1 cellular context compared by ENCODE assay signal in the genomic region with DNA sequence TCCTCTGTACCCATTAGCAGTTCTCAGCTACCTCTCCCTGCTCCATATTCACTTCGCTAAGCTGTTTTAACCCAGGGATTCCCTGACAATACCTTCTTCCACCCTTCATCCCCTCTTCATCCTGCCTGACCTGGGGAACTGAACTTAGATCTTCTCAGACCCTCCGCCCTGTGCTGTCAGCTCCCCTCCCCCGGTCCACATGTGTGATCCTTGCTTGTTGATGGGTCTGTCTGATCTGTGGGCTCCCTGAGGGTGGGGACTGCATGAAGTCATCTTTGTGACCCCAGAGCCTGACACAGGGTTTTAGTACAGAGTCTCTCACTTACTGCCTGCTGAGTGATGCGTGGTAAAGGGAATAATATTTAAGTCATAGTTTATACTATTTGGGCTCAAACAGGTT.
TF ChIP-seq lines count a peak whose summit lies in the region.

No MANE protein-coding gene starts in this region.

TF ChIP-seq in K562, 482 proteins besides CTCF, POLR2A, EP300 and RAD21 (continued from another document):
- TF ChIP-seq, protein P1, sequence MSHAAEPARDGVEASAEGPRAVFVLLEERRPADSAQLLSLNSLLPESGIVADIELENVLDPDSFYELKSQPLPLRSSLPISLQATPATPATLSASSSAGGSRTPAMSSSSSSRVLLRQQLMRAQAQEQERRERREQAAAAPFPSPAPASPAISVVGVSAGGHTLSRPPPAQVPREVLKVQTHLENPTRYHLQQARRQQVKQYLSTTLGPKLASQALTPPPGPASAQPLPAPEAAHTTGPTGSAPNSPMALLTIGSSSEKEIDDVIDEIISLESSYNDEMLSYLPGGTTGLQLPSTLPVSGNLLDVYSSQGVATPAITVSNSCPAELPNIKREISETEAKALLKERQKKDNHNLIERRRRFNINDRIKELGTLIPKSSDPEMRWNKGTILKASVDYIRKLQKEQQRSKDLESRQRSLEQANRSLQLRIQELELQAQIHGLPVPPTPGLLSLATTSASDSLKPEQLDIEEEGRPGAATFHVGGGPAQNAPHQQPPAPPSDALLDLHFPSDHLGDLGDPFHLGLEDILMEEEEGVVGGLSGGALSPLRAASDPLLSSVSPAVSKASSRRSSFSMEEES (CRISPR knock-in tag; IDR thresholded peaks at IDR 0.05), result no peak
- TF ChIP-seq DDX20 (tag; IDR thresholded peaks at IDR 0.05; ENCODE audit: low read depth), result no peak
- no peak for TF ChIP-seq EHMT2 (IDR thresholded peaks at IDR 0.05)
- no peak for TF ChIP-seq SMARCC2 (IDR thresholded peaks at IDR 0.05; ENCODE audit: low read depth)
- TF ChIP-seq SREBF1 (IDR thresholded peaks at IDR 0.05; ENCODE audit: borderline replicate concordance, low read depth, low read length), result no peak
- TF ChIP-seq ESRRA (IDR thresholded peaks at IDR 0.05; ENCODE audit: borderline replicate concordance, low read depth), result no peak
- no peak for TF ChIP-seq NR2C1 (IDR thresholded peaks at IDR 0.05)
- TF ChIP-seq NR2C1 (tag; IDR thresholded peaks at IDR 0.05), result no peak
- TF ChIP-seq, protein P2, sequence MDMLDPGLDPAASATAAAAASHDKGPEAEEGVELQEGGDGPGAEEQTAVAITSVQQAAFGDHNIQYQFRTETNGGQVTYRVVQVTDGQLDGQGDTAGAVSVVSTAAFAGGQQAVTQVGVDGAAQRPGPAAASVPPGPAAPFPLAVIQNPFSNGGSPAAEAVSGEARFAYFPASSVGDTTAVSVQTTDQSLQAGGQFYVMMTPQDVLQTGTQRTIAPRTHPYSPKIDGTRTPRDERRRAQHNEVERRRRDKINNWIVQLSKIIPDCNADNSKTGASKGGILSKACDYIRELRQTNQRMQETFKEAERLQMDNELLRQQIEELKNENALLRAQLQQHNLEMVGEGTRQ (CRISPR knock-in tag; IDR thresholded peaks at IDR 0.05), result no peak
- TF ChIP-seq XRCC5 (IDR thresholded peaks at IDR 0.05; ENCODE audit: low read depth, low read length), result no peak
- TF ChIP-seq, protein P3, sequence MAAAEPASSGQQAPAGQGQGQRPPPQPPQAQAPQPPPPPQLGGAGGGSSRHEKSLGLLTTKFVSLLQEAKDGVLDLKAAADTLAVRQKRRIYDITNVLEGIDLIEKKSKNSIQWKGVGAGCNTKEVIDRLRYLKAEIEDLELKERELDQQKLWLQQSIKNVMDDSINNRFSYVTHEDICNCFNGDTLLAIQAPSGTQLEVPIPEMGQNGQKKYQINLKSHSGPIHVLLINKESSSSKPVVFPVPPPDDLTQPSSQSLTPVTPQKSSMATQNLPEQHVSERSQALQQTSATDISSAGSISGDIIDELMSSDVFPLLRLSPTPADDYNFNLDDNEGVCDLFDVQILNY (CRISPR knock-in tag; IDR thresholded peaks at IDR 0.05), result no peak
- no peak for TF ChIP-seq TEAD4 (IDR thresholded peaks at IDR 0.05; ENCODE audit: low read length)
- no peak for TF ChIP-seq TEAD4 (CRISPR knock-in tag; IDR thresholded peaks at IDR 0.05; ENCODE audit: borderline replicate concordance)
- TF ChIP-seq ZNF134 (CRISPR knock-in tag; conservative IDR thresholded peaks at IDR 0.05), result no peak
- no peak for TF ChIP-seq BHLHE40 (IDR thresholded peaks at IDR 0.05; ENCODE audit: low read length)
- TF ChIP-seq WHSC1 (IDR thresholded peaks at IDR 0.05; ENCODE audit: low read length), result no peak
- no peak for TF ChIP-seq ESRRB (CRISPR knock-in tag; IDR thresholded peaks at IDR 0.05; ENCODE audit: borderline replicate concordance)
